ENCODE assay signal across 18 cellular contexts in the genomic region with DNA sequence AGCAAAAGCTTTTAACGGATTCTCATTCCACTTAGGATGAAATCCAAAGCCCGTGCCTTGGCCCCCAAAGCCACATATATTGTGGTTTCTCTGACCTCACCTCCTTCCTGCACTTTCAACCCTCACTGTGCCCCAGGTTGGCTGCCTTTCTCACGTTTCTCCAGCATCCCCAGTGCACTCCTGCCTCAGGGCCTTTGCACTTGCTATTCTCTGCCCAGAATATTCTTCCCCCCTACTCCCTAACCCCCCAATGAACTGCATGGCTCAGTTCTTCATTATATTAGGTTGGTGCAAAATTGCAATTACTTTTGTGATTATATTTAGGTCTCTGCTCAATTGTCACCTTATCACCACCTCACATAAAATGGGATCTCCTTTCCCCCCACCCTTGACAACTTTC. TPM values are rescaled to one million over a fixed set of nuclear protein-coding genes. Genes with fewer than 3 reads are reported as not detected.
DNase-seq lines count a peak whose midpoint lies in the region; TF ChIP-seq lines count a peak whose summit lies in the region.
"Had no signal": no experiment of that assay in that cellular context is flagged by ENCODE, and none has a peak within 500 bp of the region (broad histone marks: within the 10 kb centered on the region; RNA-seq: fewer than 3 reads in every experiment).

No MANE protein-coding gene starts in this region.

- no peak overlapping the region for H3K4me3 ChIP-seq in mammary epithelial cell (replicated peaks in 1 of 3; ENCODE audit: insufficient read depth in 1 of 3, low read depth in 2 of 3, low read length in 3 of 3)
- H3K4me3 ChIP-seq: BLaER1 treated with 17β-estradiol and CSF1 and Interleukin-3, amounts not matched to agents 10 nM and 100 nM; GM23338; SJCRH30 had no signal

- H3K36me3 ChIP-seq in mammary epithelial cell (ENCODE audit: insufficient read depth, low read length) = peaks cover 17% of the 10 kb centered on the region
- H3K36me3 ChIP-seq: SJCRH30 had no signal

- no TSS peak for BruUV-seq in MCF 10A (replicated peaks; lab: Mats Ljungman, UMichigan)
- no TSS peak for BruUV-seq in mammary epithelial cell (replicated peaks; lab: Mats Ljungman, UMichigan)

- in situ Hi-C loops in mammary epithelial cell (cut with MboI; ENCODE audit: low sequenced_read_pairs in 2 of 2) = loop anchor here in 1 of 2 donors (5.0 kb wide), 1 partner anchor 34 kb away; a partner anchor contains a TSS

- H3K4me2 ChIP-seq in mammary epithelial cell (ENCODE audit: insufficient read depth, low read depth, low read length) = no peak overlapping the region
- H3K4me2 ChIP-seq: BLaER1 treated with 17β-estradiol and CSF1 and Interleukin-3, amounts not matched to agents 10 nM and 100 nM; GM23338 had no signal

- WGBS in mammary epithelial cell (ENCODE audit: low coverage, missing lambda C conversion rate) = 38% methylated on average over 3 of the region's 3 CpGs

- H3K4me3 Mint-ChIP-seq in MCF 10A (ENCODE audit: unreplicated experiment) = no peak overlapping the region
- no peak overlapping the region for H3K4me3 Mint-ChIP-seq in chondrocyte (ENCODE audit: unreplicated experiment)
- H3K4me3 Mint-ChIP-seq in neural crest cell = no peak overlapping the region
- H3K4me3 Mint-ChIP-seq: GM23338, IgD-negative memory B cell had no signal

- dilution Hi-C loops in mammary epithelial cell (cut with HindIII; ENCODE audit: low sequenced_read_pairs) = no loop called here

- no peak overlapping the region for H3K9ac ChIP-seq in mammary epithelial cell (ENCODE audit: insufficient read depth, low read length)
- H3K9ac ChIP-seq: BLaER1 treated with 17β-estradiol and CSF1 and Interleukin-3, amounts not matched to agents 10 nM and 100 nM had no signal

- H3K79me2 ChIP-seq in mammary epithelial cell (ENCODE audit: insufficient read depth, low read length) = peaks cover 50% of the 10 kb centered on the region

- H3K27me3 Mint-ChIP-seq in MCF 10A (ENCODE audit: insufficient read depth, unreplicated experiment) (no peaks in the 10 kb centered on the region), chondrocyte (ENCODE audit: low read depth) (no peaks in the 10 kb centered on the region), neural crest cell (ENCODE audit: low read depth) (no peaks in the 10 kb centered on the region)
- H3K27me3 Mint-ChIP-seq: IgD-negative memory B cell had no signal

- POLR2A ChIA-PET in MCF 10A (lab: Yijun Ruan, JAX) = interaction anchor here (5.1 to 39.8 kb wide), 2 partner anchors 11 to 20 kb away, joined by 56 to 2342 read pairs; a partner anchor contains a TSS

- intact Hi-C loops in MCF 10A (cut with micrococcal nuclease) = no loop called here
- intact Hi-C loops in mammary epithelial cell (cut with micrococcal nuclease) = no loop called here
- intact Hi-C loops in cardiac septum (cut with DNase I) = no loop called here

- no peaks in the 10 kb centered on the region for H3K9me3 ChIP-seq in mammary epithelial cell (replicated peaks; ENCODE audit: insufficient read depth, low read length)
- H3K9me3 ChIP-seq: BLaER1 treated with 17β-estradiol and CSF1 and Interleukin-3, amounts not matched to agents 10 nM and 100 nM; SJCRH30 had no signal

- H3K27ac Mint-ChIP-seq in MCF 10A (ENCODE audit: low read depth, unreplicated experiment) (peak overlapping the region; percentile 83), chondrocyte (ENCODE audit: unreplicated experiment) (peak overlapping the region; percentile 100), neural crest cell (ENCODE audit: unreplicated experiment) (peak overlapping the region; percentile 24)

- H3K4me1 Mint-ChIP-seq in MCF 10A (ENCODE audit: insufficient read depth, unreplicated experiment) (peaks cover 35% of the 10 kb centered on the region), chondrocyte (ENCODE audit: low read depth) (peaks cover 63% of the 10 kb centered on the region), neural crest cell (peaks cover 25% of the 10 kb centered on the region)

- no peak for DNase-seq in MCF 10A (ENCODE audit: unreplicated experiment)
- DNase-seq in mammary epithelial cell = no peak
- no peak for DNase-seq in chondrocyte (ENCODE audit: low spot score)
- DNase-seq in neural crest cell (ENCODE audit: low read depth, low spot score) = no peak
- no peak for DNase-seq in cardiac septum (ENCODE audit: low spot score)
- DNase-seq in HPDE6-E6E7 (ENCODE audit: extremely low spot score) = no peak
- DNase-seq in activated gamma-delta T cell (lab: John Stamatoyannopoulos, UW) = no peak
- no peak for DNase-seq in amygdala (lab: John Stamatoyannopoulos, UW)
- DNase-seq: NCI-H1417 treated with DMSO at 0.1 percent for 48 hours, NCI-H2029, NCI-H2171 treated with DMSO at 0.1 percent for 48 hours, NCI-H82, SJCRH30, SW 1271 had no signal

- H3K9me3 Mint-ChIP-seq in MCF 10A (ENCODE audit: unreplicated experiment) = no peaks in the 10 kb centered on the region
- H3K9me3 Mint-ChIP-seq in chondrocyte (ENCODE audit: low read depth) = no peaks in the 10 kb centered on the region
- no peaks in the 10 kb centered on the region for H3K9me3 Mint-ChIP-seq in neural crest cell
- H3K9me3 Mint-ChIP-seq: GM23338, IgD-negative memory B cell had no signal

- CTCF ChIA-PET in MCF 10A (lab: Yijun Ruan, JAX) (interaction anchor here (0.6 to 12.9 kb wide), 6 partner anchors 10 to 322 kb away, joined by 3 to 139 read pairs (median 4); a partner anchor contains a TSS), mammary epithelial cell (lab: Charles Lee; ENCODE audit: low non-redundant PET) (no interaction called here)

- H3K36me3 Mint-ChIP-seq in MCF 10A (ENCODE audit: insufficient read depth, unreplicated experiment) = peaks cover 57% of the 10 kb centered on the region
- peaks cover 47% of the 10 kb centered on the region for H3K36me3 Mint-ChIP-seq in chondrocyte (ENCODE audit: low read depth)
- no peaks in the 10 kb centered on the region for H3K36me3 Mint-ChIP-seq in neural crest cell (ENCODE audit: low read depth)

- no peaks in the 10 kb centered on the region for H4K20me1 ChIP-seq in mammary epithelial cell (ENCODE audit: insufficient read depth, low read length)
- H4K20me1 ChIP-seq: BLaER1 treated with 17β-estradiol and CSF1 and Interleukin-3, amounts not matched to agents 10 nM and 100 nM had no signal

- no peaks in the 10 kb centered on the region for H3K27me3 ChIP-seq in mammary epithelial cell (ENCODE audit: insufficient read depth, low read length)
- H3K27me3 ChIP-seq: BLaER1 treated with 17β-estradiol and CSF1 and Interleukin-3, amounts not matched to agents 10 nM and 100 nM; SJCRH30 had no signal

- no peak for TF ChIP-seq CTCF in MCF 10A (IDR thresholded peaks at IDR 0.05; ENCODE audit: unreplicated experiment)
- no peak for TF ChIP-seq CTCF in mammary epithelial cell (conservative IDR thresholded peaks at IDR 0.05 in 1 of 2, IDR thresholded peaks at IDR 0.05 in 1 of 2; ENCODE audit: extremely low read depth in 1 of 2, insufficient read depth in 1 of 2, low read depth in 1 of 2, low read length in 2 of 2)
- TF ChIP-seq CTCF in chondrocyte (IDR thresholded peaks at IDR 0.05) = no peak
- TF ChIP-seq CTCF in neural crest cell (conservative IDR thresholded peaks at IDR 0.05) = no peak

- H2AFZ ChIP-seq in mammary epithelial cell (ENCODE audit: low read depth, low read length) = no peak overlapping the region
- H2AFZ ChIP-seq: GM23338 had no signal

- peaks cover 34% of the 10 kb centered on the region for H3K4me1 ChIP-seq in mammary epithelial cell (ENCODE audit: insufficient read depth, low read length)

- H3K27ac ChIP-seq in mammary epithelial cell (ENCODE audit: insufficient read depth, low read depth, low read length) = no peak overlapping the region
- H3K27ac ChIP-seq: 22Rv1; BLaER1 treated with 17β-estradiol and CSF1 and Interleukin-3, amounts not matched to agents 10 nM and 100 nM; SJCRH30 had no signal

RNA-seq across cellular contexts. Expression of a gene that starts 34.2 kb away (rescaled TPM):
- 167 and 181 TPM in 2 replicates for total RNA-seq in MCF 10A (2022)
- 100 to 1,000 TPM; 273 to 311 TPM for total RNA-seq in mammary epithelial cell
- 117 TPM for polyA plus RNA-seq in mammary epithelial cell
- 242 TPM for polyA minus RNA-seq in mammary epithelial cell
- total RNA-seq in chondrocyte = 291 to 526 TPM (median 524 TPM) in 3 replicates
- 3.9 and 4.0 TPM in 2 replicates for total RNA-seq in neural crest cell
- total RNA-seq in cardiac septum = 82.5 TPM
- polyA plus RNA-seq: IgD-negative memory B cell had no signal

RNA-seq across cellular contexts. Expression of a gene that starts 48.4 kb away (rescaled TPM):
- 25.2 and 39.4 TPM in 2 replicates for total RNA-seq in MCF 10A (2022)
- total RNA-seq in mammary epithelial cell = 10 to 100 TPM in 1 of 2 donors, 1 to 10 TPM in 1; 1.2 to 35.4 TPM
- polyA plus RNA-seq in mammary epithelial cell = 26.8 TPM
- polyA minus RNA-seq in mammary epithelial cell = 18.2 TPM
- 7.5 to 9.3 TPM (median 8.4 TPM) in 3 replicates for total RNA-seq in chondrocyte
- 30.7 and 30.9 TPM in 2 replicates for total RNA-seq in neural crest cell
- 0.13 TPM for total RNA-seq in cardiac septum

Comparison
In these comparisons a context has a peak if more than half of its experiments do, and no peak if none do; other contexts are left out.
1. H3K27ac Mint-ChIP-seq: peak in every context shown above with its lines; median percentile 100 in chondrocyte; 83 in MCF 10A; 24 in neural crest cell.
2. RNA of a gene that starts 34.2 kb away (total RNA-seq): 291 to 526 TPM in chondrocyte, 273 to 311 TPM in mammary epithelial cell, 167 to 181 TPM in MCF 10A and 82.5 TPM in cardiac septum (single experiment); 3.9 to 4.0 TPM in neural crest cell; every median in the first group is over 10 times any median in the second.